9 cellular contexts compared by ENCODE assay signal in genomic region chr2:218959761-218960195, GRCh38. TPM values are rescaled to one million over a fixed set of nuclear protein-coding genes. Genes with fewer than 3 reads are reported as not detected.
DNase-seq lines count a peak whose midpoint lies in the region; ATAC-seq and TF ChIP-seq lines count a peak whose summit lies in the region.
"Had no signal": no experiment of that assay in that cellular context is flagged by ENCODE, and none has a peak within 500 bp of the region (broad histone marks: within the 10 kb centered on the region; RNA-seq: fewer than 3 reads in every experiment).

No MANE protein-coding gene starts in this region.

- DNase-seq in MM.1S = no peak
- no peak for DNase-seq in epithelial cell of proximal tubule (ENCODE audit: low read depth)
- no peak for DNase-seq in gastrocnemius medialis
- DNase-seq in NCI-H2029 treated with DMSO at 0.1 percent for 48 hours (lab: John Stamatoyannopoulos, UW) = no peak
- no peak for DNase-seq in activated CD8-positive, alpha-beta memory T cell treated with anti-CD3 and anti-CD28 coated beads, Interleukin-2, amount 50 U/mL, for 48 hours
- no peak for DNase-seq in glomerular visceral epithelial cell (ENCODE audit: extremely low spot score)

- H3K4me1 ChIP-seq in MM.1S (ENCODE audit: low read length) (no peaks in the 10 kb centered on the region), gastrocnemius medialis (peaks cover 0 to 3% of the 10 kb centered on the region in 2 donors)

- H3K36me3 ChIP-seq in MM.1S (replicated peaks; ENCODE audit: insufficient read depth, low read length) = no peaks in the 10 kb centered on the region
- no peaks in the 10 kb centered on the region for H3K36me3 ChIP-seq in gastrocnemius medialis

- H3K9ac ChIP-seq in MM.1S (ENCODE audit: low read length) = no peak overlapping the region

- peaks cover 63% of the 10 kb centered on the region for H3K27me3 ChIP-seq in MM.1S (replicated peaks; ENCODE audit: insufficient read depth, low read length)
- H3K27me3 ChIP-seq in gastrocnemius medialis = peaks cover 65 to 71% (median 65%) of the 10 kb centered on the region in 3 donors

- peak overlapping the region; percentile 73 for H3K4me2 ChIP-seq in MM.1S (ENCODE audit: low read depth, low read length)

- ATAC-seq in GM18858 (IDR thresholded peaks at IDR 0.05; ENCODE audit: unreplicated experiment) = peak; percentile 10
- ATAC-seq in gastrocnemius medialis = no peak
- ATAC-seq in HG02588 (IDR thresholded peaks at IDR 0.05; ENCODE audit: unreplicated experiment) = no peak

- H3K9me2 ChIP-seq in MM.1S (replicated peaks; ENCODE audit: insufficient read depth, low read length) = no peaks in the 10 kb centered on the region

- H3F3A ChIP-seq in MM.1S (ENCODE audit: insufficient read depth, low read length) = no peaks in the 10 kb centered on the region

- H3K79me2 ChIP-seq in MM.1S (ENCODE audit: low read length) = no peaks in the 10 kb centered on the region

- in situ Hi-C loops in gastrocnemius medialis (cut with MboI; ENCODE audit: low sequenced_read_pairs in 4 of 4) = no loop called here

- H3K4me3 ChIP-seq in MM.1S (ENCODE audit: low read length) (peak overlapping the region; percentile 54), epithelial cell of proximal tubule (ENCODE audit: low read depth, low read length) (peak overlapping the region; percentile 36), gastrocnemius medialis (peak overlapping the region; percentile 25 to 45 (median 33))

- H3K9me3 ChIP-seq in MM.1S (replicated peaks; ENCODE audit: insufficient read depth, low read length) (no peaks in the 10 kb centered on the region), gastrocnemius medialis (no peaks in the 10 kb centered on the region)

- TF ChIP-seq CTCF in MM.1S (IDR thresholded peaks at IDR 0.05; ENCODE audit: low read length) = no peak
- no peak for TF ChIP-seq CTCF in epithelial cell of proximal tubule (conservative IDR thresholded peaks at IDR 0.05; ENCODE audit: low read depth, low read length)
- TF ChIP-seq CTCF in gastrocnemius medialis (IDR thresholded peaks at IDR 0.05 in 4 of 5, conservative IDR thresholded peaks at IDR 0.05 in 1 of 5) = no peak

- H2AFZ ChIP-seq in MM.1S (ENCODE audit: low read length) = no peak overlapping the region

- no peak for TF ChIP-seq POLR2A in gastrocnemius medialis (IDR thresholded peaks at IDR 0.05)

- no peak overlapping the region for H3K27ac ChIP-seq in MM.1S (ENCODE audit: low read length)
- no peak overlapping the region for H3K27ac ChIP-seq in gastrocnemius medialis

- H4K20me1 ChIP-seq in MM.1S (ENCODE audit: insufficient read depth, low read length) = no peaks in the 10 kb centered on the region

- intact Hi-C loops in gastrocnemius medialis (cut with DNase I; ENCODE audit: low total_unique reads) = no loop called here

RNA-seq across cellular contexts. Expression of gene CDK5R2, which starts 0.3 kb away (rescaled TPM):
- total RNA-seq in epithelial cell of proximal tubule = not detected in 2 replicates
- not detected for total RNA-seq in gastrocnemius medialis
- total RNA-seq: lower leg skin had no signal

RNA-seq across cellular contexts. Expression of gene FEV, which starts 25.2 kb away (rescaled TPM):
- total RNA-seq in epithelial cell of proximal tubule (not detected in 2 replicates), gastrocnemius medialis (not detected)
- total RNA-seq: lower leg skin had no signal

RNA-seq across cellular contexts. Expression of gene CRYBA2, which starts 33.4 kb away (rescaled TPM):
- not detected in 2 replicates for total RNA-seq in epithelial cell of proximal tubule
- not detected for total RNA-seq in gastrocnemius medialis
- total RNA-seq: lower leg skin had no signal
